ENCODE assay signal across 6 cellular contexts in genomic region chr19:55578761-55579747, GRCh38. TPM values are rescaled to one million over a fixed set of nuclear protein-coding genes. Genes with fewer than 3 reads are reported as not detected.
DNase-seq lines count a peak whose midpoint lies in the region; ATAC-seq and TF ChIP-seq lines count a peak whose summit lies in the region.

No MANE protein-coding gene starts in this region.

- H3K36me3 ChIP-seq in gastroesophageal sphincter (peaks cover 0 to 29% of the 10 kb centered on the region in 2 donors), upper lobe of right lung (no peaks in the 10 kb centered on the region), adrenal gland (replicated peaks in 1 of 2) (peaks cover 0 to 9% of the 10 kb centered on the region in 2 donors)

- H3K27ac Mint-ChIP-seq in activated naive CD4-positive, alpha-beta T cell treated with anti-CD3 and anti-CD28 coated beads, Interleukin-2, amount 50 U/mL, for 24 hours: peak overlapping the region; percentile 92

- TF ChIP-seq CTCF in gastroesophageal sphincter (IDR thresholded peaks at IDR 0.05): no peak
- TF ChIP-seq CTCF in upper lobe of right lung (IDR thresholded peaks at IDR 0.05): no peak
- TF ChIP-seq CTCF in adrenal gland (IDR thresholded peaks at IDR 0.05): no peak

- H3K4me3 ChIP-seq in gastroesophageal sphincter (peak overlapping the region in 1 of 2 donors; percentile 94), upper lobe of right lung (peak overlapping the region; percentile 89), adrenal gland (no peak overlapping the region)

- H3K4me1 ChIP-seq in gastroesophageal sphincter (peaks cover 0 to 33% (median 8%) of the 10 kb centered on the region in 3 donors), upper lobe of right lung (peaks cover 15% of the 10 kb centered on the region), adrenal gland (replicated peaks in 1 of 2) (peaks cover 12% of the 10 kb centered on the region in 2 donors)

- no peak for ATAC-seq in gastroesophageal sphincter
- ATAC-seq in upper lobe of right lung: no peak
- ATAC-seq in GM19035 (IDR thresholded peaks at IDR 0.05; ENCODE audit: unreplicated experiment): no peak

- TF ChIP-seq POLR2A in gastroesophageal sphincter (IDR thresholded peaks at IDR 0.05): no peak
- TF ChIP-seq POLR2A in adrenal gland (IDR thresholded peaks at IDR 0.05): no peak

- peaks cover 12% of the 10 kb centered on the region for H3K36me3 Mint-ChIP-seq in activated naive CD4-positive, alpha-beta T cell treated with anti-CD3 and anti-CD28 coated beads, Interleukin-2, amount 50 U/mL, for 24 hours

- intact Hi-C loops in upper lobe of right lung (cut with DNase I): no loop called here
- intact Hi-C loops in adrenal gland (cut with DNase I): no loop called here

- H3K9me3 Mint-ChIP-seq in activated naive CD4-positive, alpha-beta T cell treated with anti-CD3 and anti-CD28 coated beads, Interleukin-2, amount 50 U/mL, for 24 hours: no peaks in the 10 kb centered on the region

- H3K4me3 Mint-ChIP-seq in activated naive CD4-positive, alpha-beta T cell treated with anti-CD3 and anti-CD28 coated beads, Interleukin-2, amount 50 U/mL, for 24 hours: peak overlapping the region; percentile 93

- H3K27ac ChIP-seq in gastroesophageal sphincter (peak overlapping the region in 3 of 4 donors; percentile 92 to 94 (median 93)), upper lobe of right lung (no peak overlapping the region), adrenal gland (peak overlapping the region in 1 of 5 donors; percentile 83)

- H3K9me3 ChIP-seq in gastroesophageal sphincter (no peaks in the 10 kb centered on the region), upper lobe of right lung (no peaks in the 10 kb centered on the region), adrenal gland (replicated peaks in 1 of 3) (no peaks in the 10 kb centered on the region)

- no peak for TF ChIP-seq EP300 in gastroesophageal sphincter (IDR thresholded peaks at IDR 0.05)

- DNase-seq in activated naive CD4-positive, alpha-beta T cell treated with anti-CD3 and anti-CD28 coated beads, Interleukin-2, amount 50 U/mL, for 16 hours: no peak
- DNase-seq in upper lobe of right lung (no peak), adrenal gland (no peak)

- H3K4me1 Mint-ChIP-seq in activated naive CD4-positive, alpha-beta T cell treated with anti-CD3 and anti-CD28 coated beads, Interleukin-2, amount 50 U/mL, for 24 hours: peaks cover 19% of the 10 kb centered on the region

- 80 to 84% methylated on average over 7 to 8 of the region's 90 CpGs for WGBS in gastroesophageal sphincter (ENCODE audit: low coverage in 1 of 2), 2 donors
- 88 to 95% (median 93%) methylated on average over 24 to 90 of the region's 90 CpGs for WGBS in adrenal gland, 4 donors

- no peaks in the 10 kb centered on the region for H3K27me3 Mint-ChIP-seq in activated naive CD4-positive, alpha-beta T cell treated with anti-CD3 and anti-CD28 coated beads, Interleukin-2, amount 50 U/mL, for 24 hours

- H3K27me3 ChIP-seq in gastroesophageal sphincter (no peaks in the 10 kb centered on the region), upper lobe of right lung (no peaks in the 10 kb centered on the region), adrenal gland (no peaks in the 10 kb centered on the region)

RNA-seq across cellular contexts. Expression of gene ZNF579, which starts 1.6 kb away (rescaled TPM):
- total RNA-seq in gastroesophageal sphincter: 1 to 10 TPM; 2.8 to 6.9 (median 3.9) TPM
- total RNA-seq in upper lobe of right lung: 15.7 TPM
- 10 to 100 TPM in 2 of 8 donors, 1 to 10 TPM in 6; 3.5 to 15.8 (median 8.4) TPM for total RNA-seq in adrenal gland
- 10 to 100 TPM in 2 of 3 donors, 1 to 10 TPM in 1; 2.8 to 27.1 (median 12.2) TPM for polyA plus RNA-seq in adrenal gland

RNA-seq across cellular contexts. Expression of gene FIZ1, which starts 20.3 kb away (rescaled TPM):
- total RNA-seq in gastroesophageal sphincter (10 to 100 TPM in 2 of 4 donors, 1 to 10 TPM in 2; 4.7 to 11.2 (median 9.9) TPM), upper lobe of right lung (14.9 TPM), adrenal gland (10 to 100 TPM in 4 of 8 donors, 1 to 10 TPM in 4; 5.7 to 19.7 (median 10.4) TPM)
- 10 to 100 TPM in 2 of 3 donors, 1 to 10 TPM in 1; 6.3 to 19.6 (median 15.2) TPM for polyA plus RNA-seq in adrenal gland

RNA-seq across cellular contexts. Expression of gene ZNF524, which starts 21.0 kb away (rescaled TPM):
- total RNA-seq in gastroesophageal sphincter (10 to 100 TPM; 20.3 to 33.5 (median 26.4) TPM), upper lobe of right lung (28.6 TPM), adrenal gland (10 to 100 TPM; 14.1 to 83.7 (median 28.3) TPM)
- 10 to 100 TPM in 2 of 3 donors, under 1 TPM in 1; 0.93 to 57.6 (median 57.1) TPM for polyA plus RNA-seq in adrenal gland

RNA-seq across cellular contexts. Expression of gene ZNF865, which starts 26.4 kb away (rescaled TPM):
- total RNA-seq in gastroesophageal sphincter (10 to 100 TPM in 1 of 4 donors, 1 to 10 TPM in 3; 4.6 to 12.0 (median 6.4) TPM), upper lobe of right lung (18.4 TPM), adrenal gland (10 to 100 TPM in 5 of 8 donors, 1 to 10 TPM in 3; 5.3 to 19.6 (median 10.6) TPM)
- 10 to 100 TPM in 2 of 3 donors, 1 to 10 TPM in 1; 2.0 to 24.7 (median 11.7) TPM for polyA plus RNA-seq in adrenal gland

RNA-seq across cellular contexts. Expression of gene SBK3, which starts 33.7 kb away (rescaled TPM):
- total RNA-seq in gastroesophageal sphincter (under 1 TPM in 2 of 4 donors, not detected in 2; 0.40 TPM), upper lobe of right lung (1.8 TPM), adrenal gland (under 1 TPM in 2 of 8 donors, not detected in 6; 0.18 to 0.68 TPM)
- under 1 TPM in 1 of 3 donors, not detected in 2; 0.10 TPM for polyA plus RNA-seq in adrenal gland
